In the genomic region with DNA sequence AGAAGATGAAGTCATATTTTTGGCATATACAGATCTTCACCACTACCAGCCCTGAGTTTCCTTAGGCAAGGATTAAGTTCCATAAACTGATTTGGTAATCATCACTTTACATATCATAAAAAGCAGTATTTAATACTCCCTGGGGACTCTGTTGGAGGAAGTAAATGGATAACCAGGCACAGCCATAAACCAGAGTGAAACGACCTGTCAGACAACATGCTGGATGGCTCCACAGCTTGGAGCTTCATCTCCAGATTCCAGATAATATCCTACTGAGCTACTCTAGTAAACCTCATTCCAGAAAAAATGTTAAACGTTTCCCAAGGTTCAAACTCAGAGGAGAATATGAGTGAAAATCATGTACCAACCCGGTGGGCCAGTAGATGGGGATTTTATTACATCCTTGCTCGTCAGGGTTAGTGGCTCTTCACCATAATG, we compare ENCODE assay signal across 1 cellular context.
TF ChIP-seq lines count a peak whose summit lies in the region.

No MANE protein-coding gene starts in this region.

TF ChIP-seq in HEK293, 187 proteins besides CTCF, POLR2A, EP300 and RAD21 (continued from another document and continues in another):
- TF ChIP-seq ZNF777 (tag by site-specific recombination; IDR thresholded peaks at IDR 0.05; ENCODE audit: borderline replicate concordance) = no peak
- 0 out of 2 replicates have a peak, but pooled peaks have one; percentile 75 for TF ChIP-seq ZNF391 (tag by site-specific recombination; IDR thresholded peaks at IDR 0.05; ENCODE audit: borderline replicate concordance, low read depth)
- TF ChIP-seq TRIM28 (IDR thresholded peaks at IDR 0.05; ENCODE audit: borderline replicate concordance, low read length) = peak; percentile 32; the same call in 1 of the 2 replicates
- TF ChIP-seq, protein P1, sequence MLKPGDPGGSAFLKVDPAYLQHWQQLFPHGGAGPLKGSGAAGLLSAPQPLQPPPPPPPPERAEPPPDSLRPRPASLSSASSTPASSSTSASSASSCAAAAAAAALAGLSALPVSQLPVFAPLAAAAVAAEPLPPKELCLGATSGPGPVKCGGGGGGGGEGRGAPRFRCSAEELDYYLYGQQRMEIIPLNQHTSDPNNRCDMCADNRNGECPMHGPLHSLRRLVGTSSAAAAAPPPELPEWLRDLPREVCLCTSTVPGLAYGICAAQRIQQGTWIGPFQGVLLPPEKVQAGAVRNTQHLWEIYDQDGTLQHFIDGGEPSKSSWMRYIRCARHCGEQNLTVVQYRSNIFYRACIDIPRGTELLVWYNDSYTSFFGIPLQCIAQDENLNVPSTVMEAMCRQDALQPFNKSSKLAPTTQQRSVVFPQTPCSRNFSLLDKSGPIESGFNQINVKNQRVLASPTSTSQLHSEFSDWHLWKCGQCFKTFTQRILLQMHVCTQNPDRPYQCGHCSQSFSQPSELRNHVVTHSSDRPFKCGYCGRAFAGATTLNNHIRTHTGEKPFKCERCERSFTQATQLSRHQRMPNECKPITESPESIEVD (tag by site-specific recombination; IDR thresholded peaks at IDR 0.05) = peak; percentile 99
- TF ChIP-seq ZNF623 (tag by site-specific recombination; IDR thresholded peaks at IDR 0.05) = no peak
- TF ChIP-seq, protein P2, sequence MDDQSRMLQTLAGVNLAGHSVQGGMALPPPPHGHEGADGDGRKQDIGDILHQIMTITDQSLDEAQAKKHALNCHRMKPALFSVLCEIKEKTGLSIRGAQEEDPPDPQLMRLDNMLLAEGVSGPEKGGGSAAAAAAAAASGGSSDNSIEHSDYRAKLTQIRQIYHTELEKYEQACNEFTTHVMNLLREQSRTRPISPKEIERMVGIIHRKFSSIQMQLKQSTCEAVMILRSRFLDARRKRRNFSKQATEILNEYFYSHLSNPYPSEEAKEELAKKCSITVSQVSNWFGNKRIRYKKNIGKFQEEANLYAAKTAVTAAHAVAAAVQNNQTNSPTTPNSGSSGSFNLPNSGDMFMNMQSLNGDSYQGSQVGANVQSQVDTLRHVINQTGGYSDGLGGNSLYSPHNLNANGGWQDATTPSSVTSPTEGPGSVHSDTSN (CRISPR knock-in tag; IDR thresholded peaks at IDR 0.05) = no peak
- TF ChIP-seq ZNF660 (tag by site-specific recombination; IDR thresholded peaks at IDR 0.05) = no peak
- no peak for TF ChIP-seq ZFP37 (tag by site-specific recombination; IDR thresholded peaks at IDR 0.05)
- no peak for TF ChIP-seq EGR2 (tag by site-specific recombination; IDR thresholded peaks at IDR 0.05; ENCODE audit: low read depth)
- no peak for TF ChIP-seq REPIN1 (tag by site-specific recombination; IDR thresholded peaks at IDR 0.05; ENCODE audit: low read depth)
- TF ChIP-seq ZNF501 (tag by site-specific recombination; IDR thresholded peaks at IDR 0.05) = peak; percentile 64
- no peak for TF ChIP-seq ZNF544 (tag by site-specific recombination; IDR thresholded peaks at IDR 0.05)
- TF ChIP-seq, protein P3, sequence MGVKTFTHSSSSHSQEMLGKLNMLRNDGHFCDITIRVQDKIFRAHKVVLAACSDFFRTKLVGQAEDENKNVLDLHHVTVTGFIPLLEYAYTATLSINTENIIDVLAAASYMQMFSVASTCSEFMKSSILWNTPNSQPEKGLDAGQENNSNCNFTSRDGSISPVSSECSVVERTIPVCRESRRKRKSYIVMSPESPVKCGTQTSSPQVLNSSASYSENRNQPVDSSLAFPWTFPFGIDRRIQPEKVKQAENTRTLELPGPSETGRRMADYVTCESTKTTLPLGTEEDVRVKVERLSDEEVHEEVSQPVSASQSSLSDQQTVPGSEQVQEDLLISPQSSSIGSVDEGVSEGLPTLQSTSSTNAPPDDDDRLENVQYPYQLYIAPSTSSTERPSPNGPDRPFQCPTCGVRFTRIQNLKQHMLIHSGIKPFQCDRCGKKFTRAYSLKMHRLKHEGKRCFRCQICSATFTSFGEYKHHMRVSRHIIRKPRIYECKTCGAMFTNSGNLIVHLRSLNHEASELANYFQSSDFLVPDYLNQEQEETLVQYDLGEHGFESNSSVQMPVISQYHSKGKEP (tag by site-specific recombination; IDR thresholded peaks at IDR 0.05) = peak; percentile 70
- TF ChIP-seq ZNF354C (tag by site-specific recombination; IDR thresholded peaks at IDR 0.05; ENCODE audit: borderline replicate concordance, low read depth) = no peak
- no peak for TF ChIP-seq ZFHX2 (tag by site-specific recombination; conservative IDR thresholded peaks at IDR 0.05)
- peak; percentile 92 for TF ChIP-seq OSR2 (tag by site-specific recombination; IDR thresholded peaks at IDR 0.05)
- no peak for TF ChIP-seq ZNF416 (tag by site-specific recombination; IDR thresholded peaks at IDR 0.05)
- peak; percentile 57; the same call in 1 of the 2 replicates for TF ChIP-seq KLF10 (tag by site-specific recombination; IDR thresholded peaks at IDR 0.05)
- TF ChIP-seq ZNF335 (tag by site-specific recombination; conservative IDR thresholded peaks at IDR 0.05) = no peak
- TF ChIP-seq, protein P4, sequence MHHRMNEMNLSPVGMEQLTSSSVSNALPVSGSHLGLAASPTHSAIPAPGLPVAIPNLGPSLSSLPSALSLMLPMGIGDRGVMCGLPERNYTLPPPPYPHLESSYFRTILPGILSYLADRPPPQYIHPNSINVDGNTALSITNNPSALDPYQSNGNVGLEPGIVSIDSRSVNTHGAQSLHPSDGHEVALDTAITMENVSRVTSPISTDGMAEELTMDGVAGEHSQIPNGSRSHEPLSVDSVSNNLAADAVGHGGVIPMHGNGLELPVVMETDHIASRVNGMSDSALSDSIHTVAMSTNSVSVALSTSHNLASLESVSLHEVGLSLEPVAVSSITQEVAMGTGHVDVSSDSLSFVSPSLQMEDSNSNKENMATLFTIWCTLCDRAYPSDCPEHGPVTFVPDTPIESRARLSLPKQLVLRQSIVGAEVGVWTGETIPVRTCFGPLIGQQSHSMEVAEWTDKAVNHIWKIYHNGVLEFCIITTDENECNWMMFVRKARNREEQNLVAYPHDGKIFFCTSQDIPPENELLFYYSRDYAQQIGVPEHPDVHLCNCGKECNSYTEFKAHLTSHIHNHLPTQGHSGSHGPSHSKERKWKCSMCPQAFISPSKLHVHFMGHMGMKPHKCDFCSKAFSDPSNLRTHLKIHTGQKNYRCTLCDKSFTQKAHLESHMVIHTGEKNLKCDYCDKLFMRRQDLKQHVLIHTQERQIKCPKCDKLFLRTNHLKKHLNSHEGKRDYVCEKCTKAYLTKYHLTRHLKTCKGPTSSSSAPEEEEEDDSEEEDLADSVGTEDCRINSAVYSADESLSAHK (tag by site-specific recombination; IDR thresholded peaks at IDR 0.05) = peak; percentile 66
- TF ChIP-seq ZNF24 (tag by site-specific recombination; IDR thresholded peaks at IDR 0.05) = peak; percentile 83
- TF ChIP-seq BCL11B (tag by site-specific recombination; IDR thresholded peaks at IDR 0.05; ENCODE audit: low read depth) = peak; percentile 89
- TF ChIP-seq, protein P5, sequence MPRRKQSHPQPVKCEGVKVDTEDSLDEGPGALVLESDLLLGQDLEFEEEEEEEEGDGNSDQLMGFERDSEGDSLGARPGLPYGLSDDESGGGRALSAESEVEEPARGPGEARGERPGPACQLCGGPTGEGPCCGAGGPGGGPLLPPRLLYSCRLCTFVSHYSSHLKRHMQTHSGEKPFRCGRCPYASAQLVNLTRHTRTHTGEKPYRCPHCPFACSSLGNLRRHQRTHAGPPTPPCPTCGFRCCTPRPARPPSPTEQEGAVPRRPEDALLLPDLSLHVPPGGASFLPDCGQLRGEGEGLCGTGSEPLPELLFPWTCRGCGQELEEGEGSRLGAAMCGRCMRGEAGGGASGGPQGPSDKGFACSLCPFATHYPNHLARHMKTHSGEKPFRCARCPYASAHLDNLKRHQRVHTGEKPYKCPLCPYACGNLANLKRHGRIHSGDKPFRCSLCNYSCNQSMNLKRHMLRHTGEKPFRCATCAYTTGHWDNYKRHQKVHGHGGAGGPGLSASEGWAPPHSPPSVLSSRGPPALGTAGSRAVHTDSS (tag by site-specific recombination; IDR thresholded peaks at IDR 0.05) = peak; percentile 88
- TF ChIP-seq ZFP69B (tag by site-specific recombination; IDR thresholded peaks at IDR 0.05) = peak; percentile 61; the same call in 1 of the 2 replicates
- TF ChIP-seq, protein P6, sequence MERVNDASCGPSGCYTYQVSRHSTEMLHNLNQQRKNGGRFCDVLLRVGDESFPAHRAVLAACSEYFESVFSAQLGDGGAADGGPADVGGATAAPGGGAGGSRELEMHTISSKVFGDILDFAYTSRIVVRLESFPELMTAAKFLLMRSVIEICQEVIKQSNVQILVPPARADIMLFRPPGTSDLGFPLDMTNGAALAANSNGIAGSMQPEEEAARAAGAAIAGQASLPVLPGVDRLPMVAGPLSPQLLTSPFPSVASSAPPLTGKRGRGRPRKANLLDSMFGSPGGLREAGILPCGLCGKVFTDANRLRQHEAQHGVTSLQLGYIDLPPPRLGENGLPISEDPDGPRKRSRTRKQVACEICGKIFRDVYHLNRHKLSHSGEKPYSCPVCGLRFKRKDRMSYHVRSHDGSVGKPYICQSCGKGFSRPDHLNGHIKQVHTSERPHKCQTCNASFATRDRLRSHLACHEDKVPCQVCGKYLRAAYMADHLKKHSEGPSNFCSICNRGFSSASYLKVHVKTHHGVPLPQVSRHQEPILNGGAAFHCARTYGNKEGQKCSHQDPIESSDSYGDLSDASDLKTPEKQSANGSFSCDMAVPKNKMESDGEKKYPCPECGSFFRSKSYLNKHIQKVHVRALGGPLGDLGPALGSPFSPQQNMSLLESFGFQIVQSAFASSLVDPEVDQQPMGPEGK (tag by site-specific recombination; IDR thresholded peaks at IDR 0.05) = peak; percentile 23; the same call in 1 of the 2 replicates
- TF ChIP-seq ZNF292 (tag by site-specific recombination; IDR thresholded peaks at IDR 0.05; ENCODE audit: borderline replicate concordance, low read depth) = no peak
- TF ChIP-seq, protein P7, sequence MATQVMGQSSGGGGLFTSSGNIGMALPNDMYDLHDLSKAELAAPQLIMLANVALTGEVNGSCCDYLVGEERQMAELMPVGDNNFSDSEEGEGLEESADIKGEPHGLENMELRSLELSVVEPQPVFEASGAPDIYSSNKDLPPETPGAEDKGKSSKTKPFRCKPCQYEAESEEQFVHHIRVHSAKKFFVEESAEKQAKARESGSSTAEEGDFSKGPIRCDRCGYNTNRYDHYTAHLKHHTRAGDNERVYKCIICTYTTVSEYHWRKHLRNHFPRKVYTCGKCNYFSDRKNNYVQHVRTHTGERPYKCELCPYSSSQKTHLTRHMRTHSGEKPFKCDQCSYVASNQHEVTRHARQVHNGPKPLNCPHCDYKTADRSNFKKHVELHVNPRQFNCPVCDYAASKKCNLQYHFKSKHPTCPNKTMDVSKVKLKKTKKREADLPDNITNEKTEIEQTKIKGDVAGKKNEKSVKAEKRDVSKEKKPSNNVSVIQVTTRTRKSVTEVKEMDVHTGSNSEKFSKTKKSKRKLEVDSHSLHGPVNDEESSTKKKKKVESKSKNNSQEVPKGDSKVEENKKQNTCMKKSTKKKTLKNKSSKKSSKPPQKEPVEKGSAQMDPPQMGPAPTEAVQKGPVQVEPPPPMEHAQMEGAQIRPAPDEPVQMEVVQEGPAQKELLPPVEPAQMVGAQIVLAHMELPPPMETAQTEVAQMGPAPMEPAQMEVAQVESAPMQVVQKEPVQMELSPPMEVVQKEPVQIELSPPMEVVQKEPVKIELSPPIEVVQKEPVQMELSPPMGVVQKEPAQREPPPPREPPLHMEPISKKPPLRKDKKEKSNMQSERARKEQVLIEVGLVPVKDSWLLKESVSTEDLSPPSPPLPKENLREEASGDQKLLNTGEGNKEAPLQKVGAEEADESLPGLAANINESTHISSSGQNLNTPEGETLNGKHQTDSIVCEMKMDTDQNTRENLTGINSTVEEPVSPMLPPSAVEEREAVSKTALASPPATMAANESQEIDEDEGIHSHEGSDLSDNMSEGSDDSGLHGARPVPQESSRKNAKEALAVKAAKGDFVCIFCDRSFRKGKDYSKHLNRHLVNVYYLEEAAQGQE (tag by site-specific recombination; IDR thresholded peaks at IDR 0.05) = no peak
- no peak for TF ChIP-seq ZNF302 (tag by site-specific recombination; IDR thresholded peaks at IDR 0.05; ENCODE audit: low read depth)
- TF ChIP-seq, protein P8, sequence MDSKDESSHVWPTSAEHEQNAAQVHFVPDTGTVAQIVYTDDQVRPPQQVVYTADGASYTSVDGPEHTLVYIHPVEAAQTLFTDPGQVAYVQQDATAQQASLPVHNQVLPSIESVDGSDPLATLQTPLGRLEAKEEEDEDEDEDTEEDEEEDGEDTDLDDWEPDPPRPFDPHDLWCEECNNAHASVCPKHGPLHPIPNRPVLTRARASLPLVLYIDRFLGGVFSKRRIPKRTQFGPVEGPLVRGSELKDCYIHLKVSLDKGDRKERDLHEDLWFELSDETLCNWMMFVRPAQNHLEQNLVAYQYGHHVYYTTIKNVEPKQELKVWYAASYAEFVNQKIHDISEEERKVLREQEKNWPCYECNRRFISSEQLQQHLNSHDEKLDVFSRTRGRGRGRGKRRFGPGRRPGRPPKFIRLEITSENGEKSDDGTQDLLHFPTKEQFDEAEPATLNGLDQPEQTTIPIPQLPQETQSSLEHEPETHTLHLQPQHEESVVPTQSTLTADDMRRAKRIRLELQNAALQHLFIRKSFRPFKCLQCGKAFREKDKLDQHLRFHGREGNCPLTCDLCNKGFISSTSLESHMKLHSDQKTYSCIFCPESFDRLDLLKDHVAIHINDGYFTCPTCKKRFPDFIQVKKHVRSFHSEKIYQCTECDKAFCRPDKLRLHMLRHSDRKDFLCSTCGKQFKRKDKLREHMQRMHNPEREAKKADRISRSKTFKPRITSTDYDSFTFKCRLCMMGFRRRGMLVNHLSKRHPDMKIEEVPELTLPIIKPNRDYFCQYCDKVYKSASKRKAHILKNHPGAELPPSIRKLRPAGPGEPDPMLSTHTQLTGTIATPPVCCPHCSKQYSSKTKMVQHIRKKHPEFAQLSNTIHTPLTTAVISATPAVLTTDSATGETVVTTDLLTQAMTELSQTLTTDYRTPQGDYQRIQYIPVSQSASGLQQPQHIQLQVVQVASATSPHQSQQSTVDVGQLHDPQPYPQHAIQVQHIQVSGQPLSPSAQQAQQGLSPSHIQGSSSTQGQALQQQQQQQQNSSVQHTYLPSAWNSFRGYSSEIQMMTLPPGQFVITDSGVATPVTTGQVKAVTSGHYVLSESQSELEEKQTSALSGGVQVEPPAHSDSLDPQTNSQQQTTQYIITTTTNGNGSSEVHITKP (tag by site-specific recombination; IDR thresholded peaks at IDR 0.05) = no peak
- TF ChIP-seq, protein P9, sequence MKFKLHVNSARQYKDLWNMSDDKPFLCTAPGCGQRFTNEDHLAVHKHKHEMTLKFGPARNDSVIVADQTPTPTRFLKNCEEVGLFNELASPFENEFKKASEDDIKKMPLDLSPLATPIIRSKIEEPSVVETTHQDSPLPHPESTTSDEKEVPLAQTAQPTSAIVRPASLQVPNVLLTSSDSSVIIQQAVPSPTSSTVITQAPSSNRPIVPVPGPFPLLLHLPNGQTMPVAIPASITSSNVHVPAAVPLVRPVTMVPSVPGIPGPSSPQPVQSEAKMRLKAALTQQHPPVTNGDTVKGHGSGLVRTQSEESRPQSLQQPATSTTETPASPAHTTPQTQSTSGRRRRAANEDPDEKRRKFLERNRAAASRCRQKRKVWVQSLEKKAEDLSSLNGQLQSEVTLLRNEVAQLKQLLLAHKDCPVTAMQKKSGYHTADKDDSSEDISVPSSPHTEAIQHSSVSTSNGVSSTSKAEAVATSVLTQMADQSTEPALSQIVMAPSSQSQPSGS (tag by site-specific recombination; IDR thresholded peaks at IDR 0.05; ENCODE audit: low read depth) = peak; percentile 96
- TF ChIP-seq, protein P10, sequence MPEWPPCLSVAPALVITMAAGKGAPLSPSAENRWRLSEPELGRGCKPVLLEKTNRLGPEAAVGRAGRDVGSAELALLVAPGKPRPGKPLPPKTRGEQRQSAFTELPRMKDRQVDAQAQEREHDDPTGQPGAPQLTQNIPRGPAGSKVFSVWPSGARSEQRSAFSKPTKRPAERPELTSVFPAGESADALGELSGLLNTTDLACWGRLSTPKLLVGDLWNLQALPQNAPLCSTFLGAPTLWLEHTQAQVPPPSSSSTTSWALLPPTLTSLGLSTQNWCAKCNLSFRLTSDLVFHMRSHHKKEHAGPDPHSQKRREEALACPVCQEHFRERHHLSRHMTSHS (tag by site-specific recombination; IDR thresholded peaks at IDR 0.05) = no peak
- TF ChIP-seq ZNF596 (tag by site-specific recombination; IDR thresholded peaks at IDR 0.05) = 0 out of 2 replicates have a peak, but pooled peaks have one; percentile 19
- peak; percentile 92 for TF ChIP-seq GLI2 (tag by site-specific recombination; IDR thresholded peaks at IDR 0.05; ENCODE audit: borderline replicate concordance, low read depth)
